In the genomic region with DNA sequence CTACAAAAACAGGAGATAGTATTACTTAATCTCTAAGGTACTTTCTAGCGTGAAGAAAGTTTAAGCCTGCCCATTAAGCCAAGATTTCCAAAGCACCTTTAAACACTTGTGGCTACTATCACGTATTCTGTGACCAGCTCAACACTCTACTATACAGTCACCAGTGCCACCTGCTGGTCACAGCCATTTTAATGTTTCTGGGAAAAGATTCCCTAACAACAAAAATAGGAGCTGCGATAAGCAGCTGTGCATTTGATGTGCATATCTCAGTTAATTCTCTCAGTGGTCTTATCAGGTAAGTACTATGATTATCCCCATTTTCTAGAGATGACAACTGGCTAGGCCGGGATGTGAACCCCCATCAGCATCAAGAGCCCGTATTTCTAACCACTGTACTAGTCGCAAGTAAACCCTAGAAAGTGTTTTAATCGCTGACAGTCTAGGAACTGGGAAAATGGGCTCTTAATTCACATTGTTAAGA, we compare ENCODE assay signal across 8 cellular contexts. TPM values are rescaled to one million over a fixed set of nuclear protein-coding genes. Genes with fewer than 3 reads are reported as not detected.
DNase-seq lines count a peak whose midpoint lies in the region; ATAC-seq, FAIRE-seq and TF ChIP-seq lines count a peak whose summit lies in the region.

No MANE protein-coding gene starts in this region.

- 42% methylated on average over 7 of the region's 7 CpGs for WGBS in A549 (ENCODE audit: missing lambda C conversion rate)
- WGBS in lung, 2 donors, result 16 to 20% methylated on average over 7 of the region's 7 CpGs

- TF ChIP-seq EP300 in A549 (IDR thresholded peaks at IDR 0.05), result no peak

- DNase-seq in A549 (ENCODE audit: low read depth in 1 of 2, low spot score in 1 of 2) (peak; percentile 57 to 58), NCI-H226 (peak; percentile 7), lung (ENCODE audit: low spot score) (peak; percentile 63), NCI-H187 treated with DMSO at 0.1 percent for 48 hours (lab: John Stamatoyannopoulos, UW) (no peak)
- peak; percentile 71 for DNase-seq in activated CD4-positive, alpha-beta memory T cell treated with anti-CD3 and anti-CD28 coated beads, Interleukin-2, amount 10 ng/mL, durations not matched to agents 7 days and 5 days
- DNase-seq in effector memory CD8-positive, alpha-beta T cell, result peak; percentile 60 to 66 (median 64)
- DNase-seq in stimulated activated effector memory CD8-positive, alpha-beta T cell treated with anti-CD3 and anti-CD28 coated beads, Interleukin-12 subunit alpha, Interleukin-12 subunit beta, amount 100 ng/mL, for 72 hours (ENCODE audit: low spot score in 2 of 2), result peak; percentile 52 to 74

- no peaks in the 10 kb centered on the region for H3K27me3 ChIP-seq in lung (ENCODE audit: control insufficient read depth, insufficient read depth)

- TF ChIP-seq POLR2A in A549 (IDR thresholded peaks at IDR 0.05; ENCODE audit: low read length), result no peak

- FAIRE-seq in A549 (lab: Jason Lieb, UNC), result no peak

- no peak overlapping the region for H3K4me3 ChIP-seq in A549
- H3K4me3 ChIP-seq in lung, result no peak overlapping the region

- peaks cover 39% of the 10 kb centered on the region for H3K4me1 Mint-ChIP-seq in activated CD4-positive, alpha-beta memory T cell treated with anti-CD3 and anti-CD28 coated beads, Interleukin-2, amount 10 ng/mL, durations not matched to agents 7 days and 5 days
- peaks cover 2 to 14% of the 10 kb centered on the region in 2 donors for H3K4me1 Mint-ChIP-seq in effector memory CD8-positive, alpha-beta T cell (ENCODE audit: low read depth in 2 of 2)
- peaks cover 20% of the 10 kb centered on the region for H3K4me1 Mint-ChIP-seq in stimulated activated effector memory CD8-positive, alpha-beta T cell treated with anti-CD3 and anti-CD28 coated beads, Interleukin-12 subunit alpha, Interleukin-12 subunit beta, amount 100 ng/mL, for 72 hours

- peaks cover 45% of the 10 kb centered on the region for H3K36me3 Mint-ChIP-seq in activated CD4-positive, alpha-beta memory T cell treated with anti-CD3 and anti-CD28 coated beads, Interleukin-2, amount 10 ng/mL, durations not matched to agents 7 days and 5 days (ENCODE audit: low read depth)
- peaks cover 22% of the 10 kb centered on the region for H3K36me3 Mint-ChIP-seq in effector memory CD8-positive, alpha-beta T cell (ENCODE audit: insufficient read depth)
- H3K36me3 Mint-ChIP-seq in stimulated activated effector memory CD8-positive, alpha-beta T cell treated with anti-CD3 and anti-CD28 coated beads, Interleukin-12 subunit alpha, Interleukin-12 subunit beta, amount 100 ng/mL, for 72 hours, result peaks cover 74% of the 10 kb centered on the region

- peak overlapping the region; percentile 37 for H3K27ac Mint-ChIP-seq in activated CD4-positive, alpha-beta memory T cell treated with anti-CD3 and anti-CD28 coated beads, Interleukin-2, amount 10 ng/mL, durations not matched to agents 7 days and 5 days
- H3K27ac Mint-ChIP-seq in effector memory CD8-positive, alpha-beta T cell, result no peak overlapping the region
- no peak overlapping the region for H3K27ac Mint-ChIP-seq in stimulated activated effector memory CD8-positive, alpha-beta T cell treated with anti-CD3 and anti-CD28 coated beads, Interleukin-12 subunit alpha, Interleukin-12 subunit beta, amount 100 ng/mL, for 72 hours

- ATAC-seq in A549 (peak; percentile 76 to 85), lung (ENCODE audit: insufficient read depth, low FRiP score) (peak; percentile 39)
- ATAC-seq in effector memory CD8-positive, alpha-beta T cell (replicated peaks), result peak; percentile 85
- ATAC-seq in stimulated activated effector memory CD8-positive, alpha-beta T cell treated with anti-CD3 and anti-CD28 coated beads, Interleukin-12 subunit alpha, Interleukin-12 subunit beta, amount 100 ng/mL, for 72 hours, result peak; percentile 77

- CTCF ChIA-PET in A549 (lab: Yijun Ruan, JAX), result interaction anchor here (0.5 to 23.5 kb wide), 50 partner anchors 9 to 672 kb away, joined by 3 to 381 read pairs (median 4); a partner anchor contains a TSS
- CTCF ChIA-PET in activated CD4-positive, alpha-beta memory T cell treated with anti-CD3 and anti-CD28 coated beads, Interleukin-2, amount 10 ng/mL, durations not matched to agents 7 days and 5 days (lab: Charles Lee), result interaction anchor here (0.6 to 5.6 kb wide), 38 partner anchors 8 to 1675 kb away, joined by 3 to 117 read pairs (median 4); a partner anchor contains a TSS

- H3K4me1 ChIP-seq in A549, result no peaks in the 10 kb centered on the region
- peaks cover 0 to 4% of the 10 kb centered on the region in 2 donors for H3K4me1 ChIP-seq in lung (ENCODE audit: control insufficient read depth in 2 of 2, insufficient read depth in 2 of 2, low read length in 2 of 2)

- H3K27ac ChIP-seq in A549 (no peak overlapping the region), lung (ENCODE audit: low read depth in 1 of 2, low read length in 1 of 2) (peak overlapping the region in 1 of 2 donors; percentile 35)

- H3K27me3 Mint-ChIP-seq in activated CD4-positive, alpha-beta memory T cell treated with anti-CD3 and anti-CD28 coated beads, Interleukin-2, amount 10 ng/mL, durations not matched to agents 7 days and 5 days, result no peaks in the 10 kb centered on the region
- no peaks in the 10 kb centered on the region for H3K27me3 Mint-ChIP-seq in effector memory CD8-positive, alpha-beta T cell

- peak; percentile 84 for TF ChIP-seq CTCF in A549 (IDR thresholded peaks at IDR 0.05)
- peak; percentile 67 for TF ChIP-seq CTCF in GM12872 (IDR thresholded peaks at IDR 0.05; ENCODE audit: insufficient read depth, low read depth, low read length)
- TF ChIP-seq CTCF in lung (IDR thresholded peaks at IDR 0.05; ENCODE audit: control extremely low read depth, extremely low read depth), result peak; percentile 73

- TF ChIP-seq RAD21 in A549 (conservative IDR thresholded peaks at IDR 0.05 in 1 of 2, IDR thresholded peaks at IDR 0.05 in 1 of 2), result peak; percentile 65 to 69

- H3K36me3 ChIP-seq in lung (ENCODE audit: control insufficient read depth in 2 of 2, insufficient read depth in 2 of 2, low read length in 2 of 2), result peaks cover 5 to 8% of the 10 kb centered on the region in 2 donors

- POLR2A ChIA-PET in A549 (lab: Yijun Ruan, JAX), result interaction anchor here (0.6 to 1.6 kb wide), 4 partner anchors 15 to 172 kb away, joined by 3 to 9 read pairs (median 3); a partner anchor contains a TSS
- POLR2A ChIA-PET in activated CD4-positive, alpha-beta memory T cell treated with anti-CD3 and anti-CD28 coated beads, Interleukin-2, amount 10 ng/mL, durations not matched to agents 7 days and 5 days (lab: Charles Lee), result interaction anchor here (0.9 to 5.9 kb wide), 13 partner anchors 9 to 170 kb away, joined by 3 to 103 read pairs (median 3); a partner anchor contains a TSS

- H3K4me3 Mint-ChIP-seq in activated CD4-positive, alpha-beta memory T cell treated with anti-CD3 and anti-CD28 coated beads, Interleukin-2, amount 10 ng/mL, durations not matched to agents 7 days and 5 days, result no peak overlapping the region
- no peak overlapping the region for H3K4me3 Mint-ChIP-seq in effector memory CD8-positive, alpha-beta T cell
- H3K4me3 Mint-ChIP-seq in stimulated activated effector memory CD8-positive, alpha-beta T cell treated with anti-CD3 and anti-CD28 coated beads, Interleukin-12 subunit alpha, Interleukin-12 subunit beta, amount 100 ng/mL, for 72 hours, result no peak overlapping the region

- H3K9me3 ChIP-seq in A549 (no peaks in the 10 kb centered on the region), lung (ENCODE audit: control insufficient read depth in 2 of 2, insufficient read depth in 1 of 2, low read length in 1 of 2) (peaks cover 0 to 2% of the 10 kb centered on the region in 2 donors)

- no peaks in the 10 kb centered on the region for H3K9me3 Mint-ChIP-seq in activated CD4-positive, alpha-beta memory T cell treated with anti-CD3 and anti-CD28 coated beads, Interleukin-2, amount 10 ng/mL, durations not matched to agents 7 days and 5 days
- no peaks in the 10 kb centered on the region for H3K9me3 Mint-ChIP-seq in effector memory CD8-positive, alpha-beta T cell
- H3K9me3 Mint-ChIP-seq in stimulated activated effector memory CD8-positive, alpha-beta T cell treated with anti-CD3 and anti-CD28 coated beads, Interleukin-12 subunit alpha, Interleukin-12 subunit beta, amount 100 ng/mL, for 72 hours, result no peaks in the 10 kb centered on the region

- H3K4me2 ChIP-seq in A549, result no peak overlapping the region

RNA-seq across cellular contexts. Expression of a gene that starts 0.9 kb away (rescaled TPM):
- polyA plus RNA-seq in A549 (2011; rRNA removed) (7.1 and 9.2 TPM in 2 replicates), A549 (2017; fragmentation: RNase III; extraction: RNeasy Plus Mini Kit Qiagen cat#74134 plus additional on column Dnase treatment) (4.5 to 6.8 TPM (median 6.2 TPM) in 3 replicates), lung (10 to 100 TPM in 1 of 2 donors, 1 to 10 TPM in 1; 4.8 to 10.5 TPM)
- polyA plus RNA-seq in A549 (2012; cell fraction: cytosol; rRNA removed), result 2.2 and 2.9 TPM in 2 replicates
- 29.5 and 40.0 TPM in 2 replicates for polyA plus RNA-seq in A549 (2012; cell fraction: nucleus; rRNA removed)
- polyA minus RNA-seq in A549 (2011; rRNA and poly(A)+ RNA removed), result 6.4 and 7.4 TPM in 2 replicates
- total RNA-seq in activated CD4-positive, alpha-beta memory T cell treated with anti-CD3 and anti-CD28 coated beads, Interleukin-2, amount 10 ng/mL, durations not matched to agents 7 days and 5 days, result 100 to 1,000 TPM; 138 to 139 TPM
- total RNA-seq in lung, result 1 to 10 TPM; 9.0 to 9.8 TPM

RNA-seq across cellular contexts. Expression of a gene that starts 10.9 kb away (rescaled TPM):
- polyA plus RNA-seq in A549 (2011; rRNA removed), result 208 and 221 TPM in 2 replicates
- polyA plus RNA-seq in A549 (2012; cell fraction: cytosol; rRNA removed), result 531 and 601 TPM in 2 replicates
- 317 and 358 TPM in 2 replicates for polyA plus RNA-seq in A549 (2012; cell fraction: nucleus; rRNA removed)
- 324 to 355 TPM (median 333 TPM) in 3 replicates for polyA plus RNA-seq in A549 (2017; fragmentation: RNase III; extraction: RNeasy Plus Mini Kit Qiagen cat#74134 plus additional on column Dnase treatment)
- 106 and 136 TPM in 2 replicates for polyA minus RNA-seq in A549 (2011; rRNA and poly(A)+ RNA removed)
- 100 to 1,000 TPM; 315 to 324 TPM for total RNA-seq in activated CD4-positive, alpha-beta memory T cell treated with anti-CD3 and anti-CD28 coated beads, Interleukin-2, amount 10 ng/mL, durations not matched to agents 7 days and 5 days
- 100 to 1,000 TPM; 122 to 145 TPM for total RNA-seq in lung
- 100 to 1,000 TPM; 290 to 369 TPM for polyA plus RNA-seq in lung

RNA-seq across cellular contexts. Expression of a gene that starts 16.9 kb away (rescaled TPM):
- 21.6 and 26.4 TPM in 2 replicates for polyA plus RNA-seq in A549 (2011; rRNA removed)
- 3.7 and 4.3 TPM in 2 replicates for polyA plus RNA-seq in A549 (2012; cell fraction: cytosol; rRNA removed)
- polyA plus RNA-seq in A549 (2012; cell fraction: nucleus; rRNA removed), result 4.0 and 7.1 TPM in 2 replicates
- polyA plus RNA-seq in A549 (2017; fragmentation: RNase III; extraction: RNeasy Plus Mini Kit Qiagen cat#74134 plus additional on column Dnase treatment), result 13.4 to 16.4 TPM (median 15.3 TPM) in 3 replicates
- polyA minus RNA-seq in A549 (2011; rRNA and poly(A)+ RNA removed), result 24.9 and 26.0 TPM in 2 replicates
- total RNA-seq in activated CD4-positive, alpha-beta memory T cell treated with anti-CD3 and anti-CD28 coated beads, Interleukin-2, amount 10 ng/mL, durations not matched to agents 7 days and 5 days, result 10 to 100 TPM; 57.7 to 58.8 TPM
- total RNA-seq in lung, result 10 to 100 TPM; 18.1 to 32.3 TPM
- polyA plus RNA-seq in lung, result 1 to 10 TPM; 6.9 to 9.2 TPM

RNA-seq across cellular contexts. Expression of a gene that starts 56.0 kb away (rescaled TPM):
- polyA plus RNA-seq in A549 (2011; rRNA removed) (0.05 and 0.08 TPM in 2 replicates), A549 (2017; fragmentation: RNase III; extraction: RNeasy Plus Mini Kit Qiagen cat#74134 plus additional on column Dnase treatment) (0.04 to 0.05 TPM in 2 of 3 replicates, not detected in the other), lung (under 1 TPM; 0.02 to 0.04 TPM)
- 0.01 and 0.03 TPM in 2 replicates for polyA plus RNA-seq in A549 (2012; cell fraction: cytosol; rRNA removed)
- 0.04 TPM in 2 replicates for polyA plus RNA-seq in A549 (2012; cell fraction: nucleus; rRNA removed)
- not detected in 2 replicates for polyA minus RNA-seq in A549 (2011; rRNA and poly(A)+ RNA removed)
- under 1 TPM in 1 of 2 experiments, not detected in 1; 0.23 TPM for total RNA-seq in activated CD4-positive, alpha-beta memory T cell treated with anti-CD3 and anti-CD28 coated beads, Interleukin-2, amount 10 ng/mL, durations not matched to agents 7 days and 5 days
- total RNA-seq in lung, result under 1 TPM in 1 of 2 donors, not detected in 1; 0.15 TPM

Comparison
In these comparisons a context has a peak if more than half of its experiments do, and no peak if none do; other contexts are left out.
1. RNA of a gene that starts 0.9 kb away (total RNA-seq): 138 to 139 TPM in activated CD4-positive, alpha-beta memory T cell treated with anti-CD3 and anti-CD28 coated beads, Interleukin-2, amount 10 ng/mL, durations not matched to agents 7 days and 5 days; 9.0 to 9.8 TPM in lung; every median in the first group is over 10 times any median in the second.
2. Peak in every context shown above with its lines, with median percentiles within 50 percentile points of each other: ATAC-seq and CTCF ChIP-seq.